In the genomic region with DNA sequence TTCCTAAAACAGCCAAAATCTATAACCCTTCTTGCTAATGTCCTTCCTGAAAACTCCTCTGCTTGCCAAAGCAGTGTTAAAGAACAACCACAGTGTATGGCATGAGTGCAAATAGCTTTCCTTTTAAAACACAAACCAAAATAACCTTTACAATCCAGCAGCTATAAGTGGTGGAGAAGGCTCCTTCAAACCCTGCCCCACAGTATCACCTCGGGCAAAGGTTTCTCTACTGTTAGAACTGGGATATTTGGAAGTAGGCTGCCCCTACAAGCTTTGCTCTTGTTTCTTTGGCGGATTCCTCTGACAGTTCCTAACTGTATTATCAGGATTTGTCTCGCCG, we compare ENCODE assay signal across 1 cellular context.
TF ChIP-seq lines count a peak whose summit lies in the region.

No MANE protein-coding gene starts in this region.

TF ChIP-seq in neural cell, 6 proteins besides CTCF, POLR2A, EP300 and RAD21:
- TF ChIP-seq, protein P1, sequence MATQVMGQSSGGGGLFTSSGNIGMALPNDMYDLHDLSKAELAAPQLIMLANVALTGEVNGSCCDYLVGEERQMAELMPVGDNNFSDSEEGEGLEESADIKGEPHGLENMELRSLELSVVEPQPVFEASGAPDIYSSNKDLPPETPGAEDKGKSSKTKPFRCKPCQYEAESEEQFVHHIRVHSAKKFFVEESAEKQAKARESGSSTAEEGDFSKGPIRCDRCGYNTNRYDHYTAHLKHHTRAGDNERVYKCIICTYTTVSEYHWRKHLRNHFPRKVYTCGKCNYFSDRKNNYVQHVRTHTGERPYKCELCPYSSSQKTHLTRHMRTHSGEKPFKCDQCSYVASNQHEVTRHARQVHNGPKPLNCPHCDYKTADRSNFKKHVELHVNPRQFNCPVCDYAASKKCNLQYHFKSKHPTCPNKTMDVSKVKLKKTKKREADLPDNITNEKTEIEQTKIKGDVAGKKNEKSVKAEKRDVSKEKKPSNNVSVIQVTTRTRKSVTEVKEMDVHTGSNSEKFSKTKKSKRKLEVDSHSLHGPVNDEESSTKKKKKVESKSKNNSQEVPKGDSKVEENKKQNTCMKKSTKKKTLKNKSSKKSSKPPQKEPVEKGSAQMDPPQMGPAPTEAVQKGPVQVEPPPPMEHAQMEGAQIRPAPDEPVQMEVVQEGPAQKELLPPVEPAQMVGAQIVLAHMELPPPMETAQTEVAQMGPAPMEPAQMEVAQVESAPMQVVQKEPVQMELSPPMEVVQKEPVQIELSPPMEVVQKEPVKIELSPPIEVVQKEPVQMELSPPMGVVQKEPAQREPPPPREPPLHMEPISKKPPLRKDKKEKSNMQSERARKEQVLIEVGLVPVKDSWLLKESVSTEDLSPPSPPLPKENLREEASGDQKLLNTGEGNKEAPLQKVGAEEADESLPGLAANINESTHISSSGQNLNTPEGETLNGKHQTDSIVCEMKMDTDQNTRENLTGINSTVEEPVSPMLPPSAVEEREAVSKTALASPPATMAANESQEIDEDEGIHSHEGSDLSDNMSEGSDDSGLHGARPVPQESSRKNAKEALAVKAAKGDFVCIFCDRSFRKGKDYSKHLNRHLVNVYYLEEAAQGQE (IDR thresholded peaks at IDR 0.05; ENCODE audit: borderline replicate concordance) = no peak
- TF ChIP-seq POLR2AphosphoS5 (IDR thresholded peaks at IDR 0.05) = no peak
- no peak for TF ChIP-seq SMC3 (conservative IDR thresholded peaks at IDR 0.05; ENCODE audit: poor library complexity)
- no peak for TF ChIP-seq EZH2 (IDR thresholded peaks at IDR 0.05; ENCODE audit: borderline replicate concordance, insufficient read depth, low read length, poor library complexity, severe bottlenecking)
- no peak for TF ChIP-seq TAF1 (IDR thresholded peaks at IDR 0.05; ENCODE audit: low read depth)
- no peak for TF ChIP-seq MXI1 (conservative IDR thresholded peaks at IDR 0.05; ENCODE audit: poor library complexity, severe bottlenecking)
